In the genomic region with DNA sequence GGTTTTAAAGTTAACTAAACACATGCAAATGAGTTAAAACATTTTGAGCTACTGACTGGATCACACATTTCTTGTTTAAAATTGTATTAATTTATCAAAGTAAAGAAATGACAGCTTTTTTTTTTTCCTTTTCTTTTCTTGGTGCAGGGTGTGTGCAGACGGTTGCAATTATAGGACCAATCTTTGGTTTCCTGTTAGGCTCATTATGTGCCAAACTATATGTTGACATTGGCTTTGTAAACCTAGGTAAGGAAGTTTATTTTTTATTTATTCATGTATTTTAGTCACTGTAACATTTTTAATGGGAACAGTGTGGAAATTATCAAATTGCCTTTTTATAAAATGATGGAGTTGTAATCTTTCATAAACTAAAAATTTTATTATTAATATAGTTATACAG, we compare ENCODE assay signal across 28 cellular contexts. TPM values are rescaled to one million over a fixed set of nuclear protein-coding genes. Genes with fewer than 3 reads are reported as not detected.
"Had no signal": no experiment of that assay in that cellular context is flagged by ENCODE, and none has a peak within 500 bp of the region (broad histone marks: within the 10 kb centered on the region; RNA-seq: fewer than 3 reads in every experiment).

No MANE protein-coding gene starts in this region.

- H3K4me3 ChIP-seq: adrenal gland, body of pancreas, breast epithelium, SJCRH30, SK-N-MC had no signal

- ATAC-seq: activated CD4-positive, alpha-beta T cell treated with anti-CD3 and anti-CD28 coated beads for 36 hours; activated CD4-positive, CD25-positive, alpha-beta regulatory T cell treated with anti-CD3 and anti-CD28 coated beads, Interleukin-2, amount 50 U/mL, for 24 hours; activated CD8-positive, alpha-beta T cell treated with anti-CD3 and anti-CD28 coated beads, Interleukin-2, amount 10 ng/mL, durations not matched to agents 7 days and 5 days; body of pancreas had no signal

- H3K27me3 ChIP-seq: adrenal gland, body of pancreas, breast epithelium, SJCRH30 had no signal

- H3K27ac ChIP-seq: adrenal gland, body of pancreas, breast epithelium, SJCRH30, SK-N-MC had no signal

- H3K36me3 ChIP-seq: adrenal gland, breast epithelium, SJCRH30 had no signal

- H3K9me3 ChIP-seq: adrenal gland, body of pancreas, breast epithelium, SJCRH30 had no signal

- H3K4me1 ChIP-seq: adrenal gland, body of pancreas, breast epithelium, SJCRH30 had no signal

- DNase-seq: activated CD4-positive, alpha-beta T cell treated with anti-CD3 and anti-CD28 coated beads for 36 hours; activated CD4-positive, alpha-beta T cell treated with anti-CD3 and anti-CD28 coated beads, Interleukin-2, amount 10 ng/mL, durations not matched to agents 7 days and 5 days; activated CD4-positive, alpha-beta T cell treated with anti-CD3 and anti-CD28 coated beads, Interleukin-2, amount 50 U/mL, for 48 hours; activated CD8-positive, alpha-beta T cell treated with anti-CD3 and anti-CD28 coated beads, Interleukin-2, amount 10 ng/mL, durations not matched to agents 7 days and 5 days; activated gamma-delta T cell; activated naive CD4-positive, alpha-beta T cell treated with Interleukin-2 at 50 U/mL for 16 hours; activated T-cell treated with anti-CD3 and anti-CD28 coated beads, Interleukin-2, amount 50 U/mL, for 24 hours; adrenal gland; body of pancreas; Kasumi-1; KG1; MM.1S; NCI-H1092 treated with DMSO at 0.1 percent for 48 hours; NCI-H1694; NCI-H1930; NCI-H2081 treated with DMSO at 0.1 percent for 48 hours; NCI-H226; NCI-H446 treated with DMSO at 0.1 percent for 48 hours; NCI-H524; Right ventricle myocardium superior; SJCRH30 had no signal

RNA-seq across cellular contexts. Expression of a gene that starts 21.9 kb away (rescaled TPM):
- total RNA-seq: activated CD4-positive, alpha-beta T cell treated with anti-CD3 and anti-CD28 coated beads for 36 hours; activated CD4-positive, alpha-beta T cell treated with anti-CD3 and anti-CD28 coated beads, Interleukin-2, amount 10 ng/mL, durations not matched to agents 7 days and 5 days; activated CD8-positive, alpha-beta T cell treated with anti-CD3 and anti-CD28 coated beads, Interleukin-2, amount 10 ng/mL, durations not matched to agents 7 days and 5 days; activated T-helper 2 cell treated with anti-CD3 and anti-CD28 coated beads, Interferon-gamma antibody, Interleukin-2, Interleukin-4, amounts not matched to agents 10 μg/mL and 5 μg/mL and 100 μg/mL, durations not matched to agents 14 hours and 24 hours and 36 hours; astrocyte; OCI-LY7; WTC11 had no signal
